ENCODE assay signal across 10 cellular contexts in genomic region chr14:54398028-54398368, GRCh38. TPM values are rescaled to one million over a fixed set of nuclear protein-coding genes. Genes with fewer than 3 reads are reported as not detected.
DNase-seq lines count a peak whose midpoint lies in the region; ATAC-seq lines count a peak whose summit lies in the region.
"Had no signal": no experiment of that assay in that cellular context is flagged by ENCODE, and none has a peak within 500 bp of the region (broad histone marks: within the 10 kb centered on the region; RNA-seq: fewer than 3 reads in every experiment).

No MANE protein-coding gene starts in this region.

- no peak overlapping the region for H3K4me3 ChIP-seq in CD4-positive, alpha-beta memory T cell (ENCODE audit: low read length in 2 of 2)
- H3K4me3 ChIP-seq in HUES64 (ENCODE audit: low read length) = peak overlapping the region; percentile 89; the same call in 1 of the 2 replicates

- H3K9ac ChIP-seq in HUES64 (ENCODE audit: low read depth, low read length) = no peak overlapping the region

- no peaks in the 10 kb centered on the region for H3K9me3 Mint-ChIP-seq in CD4-positive, alpha-beta memory T cell
- H3K9me3 Mint-ChIP-seq in activated CD4-positive, alpha-beta memory T cell treated with anti-CD3 and anti-CD28 coated beads, Interleukin-2, amount 10 ng/mL, durations not matched to agents 7 days and 5 days = peaks cover 2% of the 10 kb centered on the region
- H3K9me3 Mint-ChIP-seq in naive B cell = peaks cover 0 to 6% (median 1%) of the 10 kb centered on the region in 7 donors

- no peaks in the 10 kb centered on the region for H3K9me3 ChIP-seq in CD4-positive, alpha-beta memory T cell (ENCODE audit: control insufficient read depth in 1 of 2, low read length in 2 of 2)
- H3K9me3 ChIP-seq in HUES64 (ENCODE audit: insufficient read depth, low read depth, low read length) = no peaks in the 10 kb centered on the region
- H3K9me3 ChIP-seq: psoas muscle had no signal

- no peaks in the 10 kb centered on the region for H3K27me3 ChIP-seq in CD4-positive, alpha-beta memory T cell (ENCODE audit: insufficient read depth, low read length)
- H3K27me3 ChIP-seq in HUES64 (ENCODE audit: insufficient read depth, low read length) = peaks cover 6% of the 10 kb centered on the region; the same call in 1 of the 2 replicates

- peaks cover 0 to 3% of the 10 kb centered on the region in 2 donors for H3K36me3 Mint-ChIP-seq in CD4-positive, alpha-beta memory T cell
- H3K36me3 Mint-ChIP-seq in activated CD4-positive, alpha-beta memory T cell treated with anti-CD3 and anti-CD28 coated beads, Interleukin-2, amount 10 ng/mL, durations not matched to agents 7 days and 5 days (ENCODE audit: low read depth) = peaks cover 32% of the 10 kb centered on the region
- H3K36me3 Mint-ChIP-seq in naive B cell = no peaks in the 10 kb centered on the region

- peak overlapping the region in 4 of 7 donors; percentile 40 to 83 (median 62) for H3K27ac Mint-ChIP-seq in CD4-positive, alpha-beta memory T cell
- H3K27ac Mint-ChIP-seq in activated CD4-positive, alpha-beta memory T cell treated with anti-CD3 and anti-CD28 coated beads, Interleukin-2, amount 10 ng/mL, durations not matched to agents 7 days and 5 days = no peak overlapping the region
- H3K27ac Mint-ChIP-seq in naive B cell = peak overlapping the region in 2 of 6 donors; percentile 36 to 73

- CTCF ChIA-PET in CD4-positive, alpha-beta memory T cell (lab: Charles Lee; ENCODE audit: partially characterized antibody) = interaction anchor here (1.2 to 4.2 kb wide), 3 partner anchors 14 to 111 kb away, joined by 3 to 22 read pairs (median 4); partner anchors contain the start of gene CGRRF1
- CTCF ChIA-PET in activated CD4-positive, alpha-beta memory T cell treated with anti-CD3 and anti-CD28 coated beads, Interleukin-2, amount 10 ng/mL, durations not matched to agents 7 days and 5 days (lab: Charles Lee) = interaction anchor here (1.3 to 3.4 kb wide), 4 partner anchors 10 to 376 kb away, joined by 4 to 24 read pairs (median 9); no protein-coding TSS in a partner anchor

- 68% methylated on average over 8 of the region's 8 CpGs for WGBS in HUES64

- H3K27ac ChIP-seq in CD4-positive, alpha-beta memory T cell (ENCODE audit: low read depth, low read length) = no peak overlapping the region
- H3K27ac ChIP-seq in HUES64 (ENCODE audit: low read depth, low read length) = no peak overlapping the region
- H3K27ac ChIP-seq: psoas muscle had no signal

- H3K36me3 ChIP-seq in CD4-positive, alpha-beta memory T cell (ENCODE audit: insufficient read depth, low read length) = no peaks in the 10 kb centered on the region
- peaks cover 24% of the 10 kb centered on the region for H3K36me3 ChIP-seq in HUES64 (ENCODE audit: insufficient read depth, low read length)

- H3K27me3 Mint-ChIP-seq in CD4-positive, alpha-beta memory T cell = no peaks in the 10 kb centered on the region
- H3K27me3 Mint-ChIP-seq in activated CD4-positive, alpha-beta memory T cell treated with anti-CD3 and anti-CD28 coated beads, Interleukin-2, amount 10 ng/mL, durations not matched to agents 7 days and 5 days = no peaks in the 10 kb centered on the region
- no peaks in the 10 kb centered on the region for H3K27me3 Mint-ChIP-seq in naive B cell

- ATAC-seq in naive B cell (ENCODE audit: low read depth in 2 of 2) (no peak), GM21360 (IDR thresholded peaks at IDR 0.05; ENCODE audit: unreplicated experiment) (no peak)

- intact Hi-C loops in CD4-positive, alpha-beta memory T cell (cut with micrococcal nuclease) = loop anchor here (10.0 kb wide), 1 partner anchor 507 kb away; the partner anchor contains the start of gene GCH1

- peaks cover 10 to 23% (median 15%) of the 10 kb centered on the region in 4 donors for H3K4me1 Mint-ChIP-seq in CD4-positive, alpha-beta memory T cell
- peaks cover 27% of the 10 kb centered on the region for H3K4me1 Mint-ChIP-seq in activated CD4-positive, alpha-beta memory T cell treated with anti-CD3 and anti-CD28 coated beads, Interleukin-2, amount 10 ng/mL, durations not matched to agents 7 days and 5 days
- peaks cover 7 to 20% (median 10%) of the 10 kb centered on the region in 3 donors for H3K4me1 Mint-ChIP-seq in naive B cell

- no peak for DNase-seq in CD4-positive, alpha-beta memory T cell
- DNase-seq in activated CD4-positive, alpha-beta memory T cell treated with anti-CD3 and anti-CD28 coated beads, Interleukin-2, amount 10 ng/mL, durations not matched to agents 7 days and 5 days = no peak
- DNase-seq in naive B cell (no peak), GM03348 (ENCODE audit: low spot score) (no peak), activated gamma-delta T cell (lab: John Stamatoyannopoulos, UW) (no peak), NCI-H69 (lab: John Stamatoyannopoulos, UW) (no peak)
- DNase-seq: cerebellar nuclear complex, psoas muscle had no signal

- H3K4me3 Mint-ChIP-seq in CD4-positive, alpha-beta memory T cell = peak overlapping the region; percentile 87 to 92 (median 89)
- H3K4me3 Mint-ChIP-seq in activated CD4-positive, alpha-beta memory T cell treated with anti-CD3 and anti-CD28 coated beads, Interleukin-2, amount 10 ng/mL, durations not matched to agents 7 days and 5 days = peak overlapping the region; percentile 87
- H3K4me3 Mint-ChIP-seq in naive B cell = peak overlapping the region in 7 of 8 donors; percentile 79 to 94 (median 86)

- POLR2A ChIA-PET in CD4-positive, alpha-beta memory T cell (lab: Charles Lee; ENCODE audit: partially characterized antibody) = interaction anchor here (0.7 to 1.6 kb wide), 4 partner anchors 10 to 653 kb away, joined by 3 to 4 read pairs (median 3); partner anchors contain the start of genes MAPK1IP1L and SAMD4A
- POLR2A ChIA-PET in activated CD4-positive, alpha-beta memory T cell treated with anti-CD3 and anti-CD28 coated beads, Interleukin-2, amount 10 ng/mL, durations not matched to agents 7 days and 5 days (lab: Charles Lee) = interaction anchor here (0.9 to 3.7 kb wide), 14 partner anchors 12 to 484 kb away, joined by 3 to 34 read pairs (median 5); partner anchors contain the start of genes CGRRF1, CNIH1 and GMFB

- peaks cover 18% of the 10 kb centered on the region for H3K4me1 ChIP-seq in CD4-positive, alpha-beta memory T cell (ENCODE audit: insufficient read depth, low read length)
- 0 out of 2 replicates have a peak, but pooled peaks cover 2% of the 10 kb centered on the region for H3K4me1 ChIP-seq in HUES64 (ENCODE audit: insufficient read depth, low read length)
- H3K4me1 ChIP-seq: psoas muscle had no signal

RNA-seq across cellular contexts. Expression of gene CDKN3, which starts 1.2 kb away (rescaled TPM):
- 1 to 10 TPM; 1.1 to 1.6 TPM for total RNA-seq in CD4-positive, alpha-beta memory T cell
- 1 to 10 TPM; 2.9 to 5.0 TPM for polyA plus RNA-seq in CD4-positive, alpha-beta memory T cell
- 59.6 TPM for polyA plus RNA-seq in HUES64 (2013, experiment 1 of 2)
- 83.2 TPM for polyA plus RNA-seq in HUES64 (2013, experiment 2 of 2)
- 10 to 100 TPM; 76.3 to 79.6 TPM for total RNA-seq in activated CD4-positive, alpha-beta memory T cell treated with anti-CD3 and anti-CD28 coated beads, Interleukin-2, amount 10 ng/mL, durations not matched to agents 7 days and 5 days
- 1 to 10 TPM in 5 of 6 donors, not detected in 1; 1.1 to 2.3 (median 1.2) TPM for polyA plus RNA-seq in naive B cell (ENCODE audit: low read depth in 6 of 6)

RNA-seq across cellular contexts. Expression of gene CNIH1, which starts 43.2 kb away (rescaled TPM):
- total RNA-seq in CD4-positive, alpha-beta memory T cell = 10 to 100 TPM; 46.9 to 54.2 TPM
- polyA plus RNA-seq in CD4-positive, alpha-beta memory T cell = 100 to 1,000 TPM in 1 of 2 donors, 10 to 100 TPM in 1; 89.1 to 128 TPM
- polyA plus RNA-seq in HUES64 (2013, experiment 1 of 2) = 116 TPM
- 127 TPM for polyA plus RNA-seq in HUES64 (2013, experiment 2 of 2)
- 10 to 100 TPM; 66.2 to 69.2 TPM for total RNA-seq in activated CD4-positive, alpha-beta memory T cell treated with anti-CD3 and anti-CD28 coated beads, Interleukin-2, amount 10 ng/mL, durations not matched to agents 7 days and 5 days
- polyA plus RNA-seq in naive B cell (ENCODE audit: low read depth in 6 of 6) = 100 to 1,000 TPM in 1 of 6 donors, 10 to 100 TPM in 5; 69.3 to 167 (median 78.3) TPM

Comparison
In these comparisons a context has a peak if more than half of its experiments do, and no peak if none do; other contexts are left out.
1. RNA of gene CDKN3, which starts 1.2 kb away (total RNA-seq): 76.3 to 79.6 TPM in activated CD4-positive, alpha-beta memory T cell treated with anti-CD3 and anti-CD28 coated beads, Interleukin-2, amount 10 ng/mL, durations not matched to agents 7 days and 5 days; 1.1 to 1.6 TPM in CD4-positive, alpha-beta memory T cell; every median in the first group is over 10 times any median in the second.
2. Peak in every context shown above with its lines, with median percentiles within 50 percentile points of each other: H3K4me3 Mint-ChIP-seq.